10 cellular contexts compared by ENCODE assay signal in genomic region chr1:231778009-231778719, GRCh38.
A peak's percentile ranks its signal among the peaks of the same experiment; 100 is the strongest.
DNase-seq lines count a peak whose midpoint lies in the region; ATAC-seq and TF ChIP-seq lines count a peak whose summit lies in the region.
"Had no signal": no experiment of that assay in that cellular context is flagged by ENCODE, and none has a peak within 500 bp of the region (broad histone marks: within the 10 kb centered on the region; RNA-seq: fewer than 3 reads in every experiment).

No MANE protein-coding gene starts in this region.

- H3K36me3 ChIP-seq in HEK293 (ENCODE audit: control insufficient read depth in 2 of 2, insufficient read depth in 1 of 2, low read length in 2 of 2) (no peaks in the 10 kb centered on the region), HAP-1 (replicated peaks) (no peaks in the 10 kb centered on the region)

- no peak for TF ChIP-seq CTCF in HEK293 (tag by site-specific recombination; IDR thresholded peaks at IDR 0.05)

- H3K36me3 Mint-ChIP-seq in activated CD4-positive, alpha-beta memory T cell treated with anti-CD3 and anti-CD28 coated beads for 36 hours: peaks cover 10% of the 10 kb centered on the region

- in situ Hi-C loops in SK-MEL-5 (cut with HindIII; ENCODE audit: low pct_unique_long_range_greater_than_20kb, low sequenced_read_pairs) (no loop called here), HAP-1 (cut with MboI; ENCODE audit: low sequenced_read_pairs) (no loop called here)

- H3K9me3 ChIP-seq in HEK293 (ENCODE audit: control insufficient read depth, insufficient read depth, low read depth, low read length) (no peaks in the 10 kb centered on the region), HAP-1 (no peaks in the 10 kb centered on the region)

- peak; percentile 60 for ATAC-seq in sciatic nerve

- H3K27me3 Mint-ChIP-seq in activated CD4-positive, alpha-beta memory T cell treated with anti-CD3 and anti-CD28 coated beads for 36 hours: no peaks in the 10 kb centered on the region

- peaks cover 8% of the 10 kb centered on the region for H3K4me1 ChIP-seq in HEK293 (ENCODE audit: control insufficient read depth, insufficient read depth, low read length)
- H3K4me1 ChIP-seq in HAP-1: no peaks in the 10 kb centered on the region

- H3K4me3 ChIP-seq in HEK293 (ENCODE audit: low read depth, low read length): no peak overlapping the region
- H3K4me3 ChIP-seq in HAP-1: no peak overlapping the region

- no peak overlapping the region for H3K4me3 Mint-ChIP-seq in activated CD4-positive, alpha-beta memory T cell treated with anti-CD3 and anti-CD28 coated beads for 36 hours

- no peaks in the 10 kb centered on the region for H3K9me3 Mint-ChIP-seq in activated CD4-positive, alpha-beta memory T cell treated with anti-CD3 and anti-CD28 coated beads for 36 hours
- H3K9me3 Mint-ChIP-seq: nephron had no signal

- H3K4me1 Mint-ChIP-seq in activated CD4-positive, alpha-beta memory T cell treated with anti-CD3 and anti-CD28 coated beads for 36 hours (ENCODE audit: low read depth): no peaks in the 10 kb centered on the region

- POLR2A ChIA-PET in HEK293 (lab: Yijun Ruan, JAX): no interaction called here
- POLR2A ChIA-PET in activated CD4-positive, alpha-beta memory T cell treated with anti-CD3 and anti-CD28 coated beads for 36 hours (lab: Charles Lee): no interaction called here

- intact Hi-C loops in sciatic nerve (cut with DNase I): no loop called here
- intact Hi-C loops in activated CD4-positive, alpha-beta memory T cell treated with anti-CD3 and anti-CD28 coated beads for 36 hours (cut with micrococcal nuclease): no loop called here

- no peak overlapping the region for H3K27ac Mint-ChIP-seq in activated CD4-positive, alpha-beta memory T cell treated with anti-CD3 and anti-CD28 coated beads for 36 hours

- no peak overlapping the region for H3K27ac ChIP-seq in HEK293 (ENCODE audit: extremely low read depth, low read depth, low read length)

- no peaks in the 10 kb centered on the region for H3K27me3 ChIP-seq in HAP-1 (ENCODE audit: low read depth)

- CTCF ChIA-PET in HEK293 (lab: Yijun Ruan, JAX): interaction anchor here (0.6 to 2.0 kb wide), 3 partner anchors 22 to 29 kb away, joined by 3 to 9 read pairs (median 8); no protein-coding TSS in a partner anchor
- CTCF ChIA-PET in activated CD4-positive, alpha-beta memory T cell treated with anti-CD3 and anti-CD28 coated beads for 36 hours (lab: Charles Lee): interaction anchor here (1.3 kb wide), 1 partner anchor 21 kb away, joined by 6 read pairs; no protein-coding TSS in a partner anchor

- DNase-seq in SK-MEL-5 (ENCODE audit: low read depth, low spot score) (peak; percentile 67), glomerular visceral epithelial cell (ENCODE audit: extremely low spot score) (peak; percentile 6), sciatic nerve (ENCODE audit: low spot score) (no peak), HAP-1 (ENCODE audit: low spot score in 2 of 2) (no peak), AML-193 (lab: John Stamatoyannopoulos, UW) (no peak), NCI-H1105 (lab: John Stamatoyannopoulos, UW) (no peak)
- no peak for DNase-seq in activated CD4-positive, alpha-beta memory T cell treated with anti-CD3 and anti-CD28 coated beads for 36 hours
- DNase-seq: activated CD4-positive, alpha-beta T cell treated with anti-CD3 and anti-CD28 coated beads for 1 hour had no signal

TF ChIP-seq in HEK293, 187 proteins besides CTCF, POLR2A, EP300 and RAD21:
- TF ChIP-seq ZBTB17 (tag by site-specific recombination; IDR thresholded peaks at IDR 0.05) (peak; percentile 67), ZNF521 (tag by site-specific recombination; IDR thresholded peaks at IDR 0.05) (no peak), ZFP37 (tag by site-specific recombination; IDR thresholded peaks at IDR 0.05) (no peak), ZNF266 (tag by site-specific recombination; IDR thresholded peaks at IDR 0.05; ENCODE audit: low read depth) (no peak), ZNF629 (tag by site-specific recombination; IDR thresholded peaks at IDR 0.05) (no peak), REST (tag by site-specific recombination; IDR thresholded peaks at IDR 0.05) (no peak), RBAK (tag by site-specific recombination; IDR thresholded peaks at IDR 0.05) (no peak), KLF8 (tag by site-specific recombination; IDR thresholded peaks at IDR 0.05) (no peak), PRDM10 (tag by site-specific recombination; IDR thresholded peaks at IDR 0.05) (peak; percentile 65; the same call in 1 of the 2 replicates), ZNF335 (tag by site-specific recombination; conservative IDR thresholded peaks at IDR 0.05) (0 out of 2 replicates have a peak, but pooled peaks have one; percentile 25), ZNF473 (tag by site-specific recombination; IDR thresholded peaks at IDR 0.05) (no peak)
TF ChIP-seq in HEK293: peak in this region for 3.

Comparison
In these comparisons a context has a peak if more than half of its experiments do, and no peak if none do; other contexts are left out.
1. DNase-seq: peak in SK-MEL-5 (single experiment) and glomerular visceral epithelial cell (single experiment); none in sciatic nerve (single experiment), HAP-1 (0 of 2), AML-193 (0 of 2), NCI-H1105 (single experiment) and activated CD4-positive, alpha-beta memory T cell treated with anti-CD3 and anti-CD28 coated beads for 36 hours (single experiment).